23 cellular contexts compared by ENCODE assay signal in the genomic region with DNA sequence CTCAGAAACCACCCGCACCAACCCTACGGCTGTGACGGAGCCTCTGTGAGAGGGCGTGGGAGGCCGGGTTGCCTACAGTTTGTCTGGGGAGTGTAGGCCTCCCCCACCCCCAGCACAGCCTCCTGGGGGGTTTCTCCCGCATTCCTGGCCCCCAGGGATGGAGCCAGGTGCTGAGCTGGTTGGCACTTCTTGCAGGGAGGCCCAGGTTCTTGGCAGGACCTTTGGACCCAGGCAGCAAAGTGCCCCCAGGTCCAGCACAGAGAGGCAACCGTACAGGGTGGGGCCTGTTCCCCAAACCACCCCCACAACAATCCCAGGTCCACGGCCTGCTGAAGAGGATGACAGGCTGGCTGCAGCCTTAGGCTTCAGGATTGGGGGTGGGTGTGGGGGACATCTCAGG. TPM values are rescaled to one million over a fixed set of nuclear protein-coding genes. Genes with fewer than 3 reads are reported as not detected.
A peak's percentile ranks its signal among the peaks of the same experiment; 100 is the strongest.
DNase-seq lines count a peak whose midpoint lies in the region; ATAC-seq, FAIRE-seq and TF ChIP-seq lines count a peak whose summit lies in the region.
"Had no signal": no experiment of that assay in that cellular context is flagged by ENCODE, and none has a peak within 500 bp of the region (broad histone marks: within the 10 kb centered on the region; RNA-seq: fewer than 3 reads in every experiment).

No MANE protein-coding gene starts in this region.

- TF ChIP-seq CTCF in VCaP (conservative IDR thresholded peaks at IDR 0.05) (no peak), HepG2 (CRISPR knock-in tag; IDR thresholded peaks at IDR 0.05) (no peak), osteoblast (IDR thresholded peaks at IDR 0.05; ENCODE audit: extremely low read depth, low read depth, low read length) (no peak)

- in situ Hi-C loops in HepG2 (cut with HindIII; ENCODE audit: extremely low pct_ligation_motif_present, low pct_unique_long_range_greater_than_20kb), result no loop called here

- no TSS peak for BruUV-seq in HepG2 (replicated peaks; lab: Mats Ljungman, UMichigan)

- H3K36me3 ChIP-seq in HepG2 (replicated peaks in 1 of 2; ENCODE audit: control insufficient read depth in 1 of 2, insufficient read depth in 2 of 2, low read length in 2 of 2) (no peaks in the 10 kb centered on the region; a peak in 1 of 5 replicates), osteoblast (ENCODE audit: insufficient read depth, low read length) (no peaks in the 10 kb centered on the region)
- H3K36me3 ChIP-seq in effector memory CD4-positive, alpha-beta T cell (ENCODE audit: control insufficient read depth, insufficient read depth, low read length), result no peaks in the 10 kb centered on the region
- H3K36me3 ChIP-seq: BE2C had no signal

- H4K20me1 ChIP-seq in HepG2 (ENCODE audit: insufficient read depth, low read length) (no peaks in the 10 kb centered on the region), osteoblast (ENCODE audit: insufficient read depth, low read length) (peaks cover 8% of the 10 kb centered on the region)

- no peak overlapping the region for H3K9ac ChIP-seq in HepG2 (ENCODE audit: insufficient read depth, low read depth, low read length)
- H3K9ac ChIP-seq: GM23248 had no signal

- no peak for TF ChIP-seq POLR2A in HepG2 (IDR thresholded peaks at IDR 0.05; ENCODE audit: insufficient read depth in 1 of 2, low read depth in 2 of 2, low read length in 2 of 2)

- POLR2A ChIA-PET in HepG2 (lab: Yijun Ruan, JAX), result no interaction called here

- H3K27me3 Mint-ChIP-seq in activated T-cell treated with anti-CD3 and anti-CD28 coated beads, Interleukin-2, amount 50 U/mL, for 24 hours, result no peaks in the 10 kb centered on the region
- H3K27me3 Mint-ChIP-seq: CD4-positive, CD25-positive, alpha-beta regulatory T cell; CD8-positive, alpha-beta memory T cell had no signal

- H3K4me3 Mint-ChIP-seq in activated T-cell treated with anti-CD3 and anti-CD28 coated beads, Interleukin-2, amount 50 U/mL, for 24 hours, result no peak overlapping the region
- H3K4me3 Mint-ChIP-seq: CD4-positive, CD25-positive, alpha-beta regulatory T cell; CD8-positive, alpha-beta memory T cell had no signal

- CTCF ChIA-PET in HepG2 (lab: Yijun Ruan, JAX; ENCODE audit: low intra/inter-chr PET ratio, low total read pairs), result no interaction called here

- 85% methylated on average over 4 of the region's 8 CpGs for WGBS in HepG2 (ENCODE audit: low lambda C conversion rate)

- no peak for TF ChIP-seq RAD21 in HepG2 (CRISPR knock-in tag; IDR thresholded peaks at IDR 0.05)

- H3K27me3 ChIP-seq in HepG2 (ENCODE audit: control insufficient read depth in 1 of 2, insufficient read depth in 2 of 2, low read length in 2 of 2) (no peaks in the 10 kb centered on the region), osteoblast (ENCODE audit: insufficient read depth, low read length) (no peaks in the 10 kb centered on the region)
- no peaks in the 10 kb centered on the region for H3K27me3 ChIP-seq in effector memory CD4-positive, alpha-beta T cell (replicated peaks; ENCODE audit: control insufficient read depth, insufficient read depth, low read length, poor library complexity, severe bottlenecking)
- H3K27me3 ChIP-seq: BE2C had no signal

- TF ChIP-seq EP300 in HepG2 (IDR thresholded peaks at IDR 0.05; ENCODE audit: low read depth in 2 of 2, low read length in 2 of 2) (no peak), HepG2 (CRISPR knock-in tag; IDR thresholded peaks at IDR 0.05; ENCODE audit: borderline replicate concordance) (no peak)

- no peak overlapping the region for H3K27ac Mint-ChIP-seq in activated T-cell treated with anti-CD3 and anti-CD28 coated beads, Interleukin-2, amount 50 U/mL, for 24 hours
- H3K27ac Mint-ChIP-seq: CD4-positive, CD25-positive, alpha-beta regulatory T cell; CD8-positive, alpha-beta memory T cell had no signal

- no peak overlapping the region for H3K4me3 ChIP-seq in HepG2 (replicated peaks in 1 of 3; ENCODE audit: insufficient read depth in 1 of 3, low read depth in 2 of 3, low read length in 3 of 3)
- no peak overlapping the region for H3K4me3 ChIP-seq in osteoblast (ENCODE audit: insufficient read depth, low read length)
- H3K4me3 ChIP-seq in effector memory CD4-positive, alpha-beta T cell (ENCODE audit: insufficient read depth, low read depth, low read length, poor library complexity, severe bottlenecking), result no peak overlapping the region
- H3K4me3 ChIP-seq: GM12878, GM23248, K562 had no signal

- H3K4me1 ChIP-seq in HepG2 (ENCODE audit: insufficient read depth, low read length), result peaks cover 47% of the 10 kb centered on the region
- H3K4me1 ChIP-seq in osteoblast (ENCODE audit: insufficient read depth, low read length), result no peaks in the 10 kb centered on the region
- H3K4me1 ChIP-seq in effector memory CD4-positive, alpha-beta T cell (ENCODE audit: control insufficient read depth, insufficient read depth, low read length, poor library complexity, severe bottlenecking), result no peaks in the 10 kb centered on the region

- H3K9me3 Mint-ChIP-seq in activated T-cell treated with anti-CD3 and anti-CD28 coated beads, Interleukin-2, amount 50 U/mL, for 24 hours, result no peaks in the 10 kb centered on the region
- H3K9me3 Mint-ChIP-seq: CD4-positive, CD25-positive, alpha-beta regulatory T cell; CD8-positive, alpha-beta memory T cell had no signal

- H3K4me2 ChIP-seq in HepG2 (ENCODE audit: low read depth, low read length) (no peak overlapping the region), osteoblast (ENCODE audit: insufficient read depth, low read length) (no peak overlapping the region)

- no peaks in the 10 kb centered on the region for H3K36me3 Mint-ChIP-seq in activated T-cell treated with anti-CD3 and anti-CD28 coated beads, Interleukin-2, amount 50 U/mL, for 24 hours (ENCODE audit: low read depth)
- H3K36me3 Mint-ChIP-seq: CD8-positive, alpha-beta memory T cell had no signal

- peak overlapping the region; percentile 100 for H3K27ac ChIP-seq in VCaP
- H3K27ac ChIP-seq in HepG2 (ENCODE audit: extremely low read length, insufficient read depth, low read length), result no peak overlapping the region
- no peak overlapping the region for H3K27ac ChIP-seq in osteoblast (ENCODE audit: low read depth, low read length)
- H3K27ac ChIP-seq in effector memory CD4-positive, alpha-beta T cell (ENCODE audit: insufficient read depth, low read length, poor library complexity, severe bottlenecking), result no peak overlapping the region
- H3K27ac ChIP-seq: GM23248 had no signal

- intact Hi-C loops in HepG2 (cut with micrococcal nuclease; ENCODE audit: unreplicated experiment), result no loop called here

- H3K9me3 ChIP-seq in HepG2 (ENCODE audit: low read length) (no peaks in the 10 kb centered on the region), osteoblast (ENCODE audit: low read depth, low read length) (no peaks in the 10 kb centered on the region)
- H3K9me3 ChIP-seq in effector memory CD4-positive, alpha-beta T cell (ENCODE audit: control insufficient read depth, low read length), result no peaks in the 10 kb centered on the region
- H3K9me3 ChIP-seq: BE2C had no signal

- no peaks in the 10 kb centered on the region for H3K79me2 ChIP-seq in HepG2 (ENCODE audit: insufficient read depth, low read length)
- H3K79me2 ChIP-seq in osteoblast (ENCODE audit: insufficient read depth, low read length), result no peaks in the 10 kb centered on the region

- no peak overlapping the region for H2AFZ ChIP-seq in HepG2 (ENCODE audit: low read length)
- H2AFZ ChIP-seq in osteoblast (ENCODE audit: low read length), result no peak overlapping the region
- H2AFZ ChIP-seq: GM23248 had no signal

- FAIRE-seq in HepG2 (lab: Jason Lieb, UNC), result no peak
- FAIRE-seq: A204.1, GM12878, H54, K562 had no signal

- peaks cover 4% of the 10 kb centered on the region for H3K4me1 Mint-ChIP-seq in activated T-cell treated with anti-CD3 and anti-CD28 coated beads, Interleukin-2, amount 50 U/mL, for 24 hours (ENCODE audit: low read depth)
- H3K4me1 Mint-ChIP-seq: CD8-positive, alpha-beta memory T cell had no signal

- DNase-seq in HepG2 (ENCODE audit: low spot score) (no peak), osteoblast (ENCODE audit: insufficient read length, low spot score, missing footprints) (peak; percentile 82)
- DNase-seq in effector memory CD4-positive, alpha-beta T cell, result no peak
- no peak for DNase-seq in stimulated activated CD8-positive, alpha-beta memory T cell treated with anti-CD3 and anti-CD28 coated beads, Interleukin-4, amount 100 ng/mL, for 48 hours
- DNase-seq in activated T-cell treated with anti-CD3 and anti-CD28 coated beads, Interleukin-2, amount 50 U/mL, for 24 hours, result no peak
- DNase-seq: ACHN; BE2C; C1 segment of cervical spinal cord; CD4-positive, CD25-positive, alpha-beta regulatory T cell; CD8-positive, alpha-beta memory T cell; COR-L47; DMS 273 treated with DMSO at 0.1 percent for 48 hours; DMS53; DND-41; EL; GM23248; IMR-90 had no signal

- no peak for ATAC-seq in HepG2
- ATAC-seq: GM12878, HCT116, K562 had no signal

RNA-seq across cellular contexts. Expression of gene MACROD1, which starts 36.5 kb away (rescaled TPM):
- total RNA-seq in HepG2 (2016; rRNA removed; fragmentation: Illumina TruSeq; extraction: Trizol) (34.5 and 39.6 TPM in 2 replicates), osteoblast (17.7 TPM in 2 replicates)
- total RNA-seq in HepG2 (2016; cell fraction: cytosol; rRNA removed; fragmentation: Illumina TruSeq; extraction: Trizol; ENCODE audit: low read depth), result 23.6 and 29.7 TPM in 2 replicates
- 43.8 and 49.2 TPM in 2 replicates for total RNA-seq in HepG2 (2016; cell fraction: insoluble cytoplasmic fraction; rRNA removed; fragmentation: Illumina TruSeq; extraction: Trizol)
- 16.2 and 21.8 TPM in 2 replicates for total RNA-seq in HepG2 (2016; cell fraction: membrane; rRNA removed; fragmentation: Illumina TruSeq; extraction: Trizol)
- total RNA-seq in HepG2 (2016; cell fraction: nucleus; rRNA removed; fragmentation: Illumina TruSeq; extraction: Trizol), result 22.4 and 29.3 TPM in 2 replicates
- polyA plus RNA-seq in HepG2 (2011; rRNA removed), result 23.1 and 33.3 TPM in 2 replicates
- polyA plus RNA-seq in HepG2 (2011; cell fraction: cytosol; rRNA removed), result 25.3 and 42.0 TPM in 2 replicates
- 93.7 and 126 TPM in 2 replicates for polyA plus RNA-seq in HepG2 (2011; cell fraction: nucleus; rRNA removed)
- 18.7 and 29.0 TPM in 2 replicates for polyA plus RNA-seq in HepG2 (2012)
- polyA plus RNA-seq in HepG2 (2016; cell fraction: cytosol; fragmentation: Illumina TruSeq; extraction: Trizol; ENCODE audit: low read depth), result 25.1 and 25.8 TPM in 2 replicates
- 30.6 and 31.8 TPM in 2 replicates for polyA plus RNA-seq in HepG2 (2016; cell fraction: insoluble cytoplasmic fraction; fragmentation: Illumina TruSeq; extraction: Trizol; ENCODE audit: low read depth)
- polyA plus RNA-seq in HepG2 (2016; cell fraction: membrane; fragmentation: Illumina TruSeq; extraction: Trizol; ENCODE audit: low read depth), result 19.9 and 25.0 TPM in 2 replicates
- polyA plus RNA-seq in HepG2 (2016; cell fraction: nucleus; fragmentation: Illumina TruSeq; extraction: Trizol; ENCODE audit: insufficient read depth, low read depth), result 40.3 and 41.4 TPM in 2 replicates
- polyA minus RNA-seq in HepG2 (2011; rRNA and poly(A)+ RNA removed; ENCODE audit: low replicate concordance), result 8.3 and 13.1 TPM in 2 replicates
- 10.1 and 10.9 TPM in 2 replicates for polyA minus RNA-seq in HepG2 (2011; cell fraction: cytosol; rRNA and poly(A)+ RNA removed)
- polyA minus RNA-seq in HepG2 (2011; cell fraction: nucleus; rRNA and poly(A)+ RNA removed), result 17.8 and 21.0 TPM in 2 replicates

RNA-seq across cellular contexts. Expression of gene STIP1, which starts 56.6 kb away (rescaled TPM):
- 217 and 245 TPM in 2 replicates for total RNA-seq in HepG2 (2016; rRNA removed; fragmentation: Illumina TruSeq; extraction: Trizol)
- 46.5 and 48.4 TPM in 2 replicates for total RNA-seq in HepG2 (2016; cell fraction: cytosol; rRNA removed; fragmentation: Illumina TruSeq; extraction: Trizol; ENCODE audit: low read depth)
- 218 and 244 TPM in 2 replicates for total RNA-seq in HepG2 (2016; cell fraction: insoluble cytoplasmic fraction; rRNA removed; fragmentation: Illumina TruSeq; extraction: Trizol)
- 61.0 and 67.1 TPM in 2 replicates for total RNA-seq in HepG2 (2016; cell fraction: membrane; rRNA removed; fragmentation: Illumina TruSeq; extraction: Trizol)
- 112 and 121 TPM in 2 replicates for total RNA-seq in HepG2 (2016; cell fraction: nucleus; rRNA removed; fragmentation: Illumina TruSeq; extraction: Trizol)
- 81.1 and 83.3 TPM in 2 replicates for polyA plus RNA-seq in HepG2 (2011; rRNA removed)
- polyA plus RNA-seq in HepG2 (2011; cell fraction: cytosol; rRNA removed), result 91.1 and 93.1 TPM in 2 replicates
- polyA plus RNA-seq in HepG2 (2011; cell fraction: nucleus; rRNA removed), result 60.8 and 70.1 TPM in 2 replicates
- polyA plus RNA-seq in HepG2 (2012), result 137 and 145 TPM in 2 replicates
- 30.4 and 33.4 TPM in 2 replicates for polyA plus RNA-seq in HepG2 (2016; cell fraction: cytosol; fragmentation: Illumina TruSeq; extraction: Trizol; ENCODE audit: low read depth)
- polyA plus RNA-seq in HepG2 (2016; cell fraction: insoluble cytoplasmic fraction; fragmentation: Illumina TruSeq; extraction: Trizol; ENCODE audit: low read depth), result 276 and 284 TPM in 2 replicates
- polyA plus RNA-seq in HepG2 (2016; cell fraction: membrane; fragmentation: Illumina TruSeq; extraction: Trizol; ENCODE audit: low read depth), result 43.9 and 49.3 TPM in 2 replicates
- polyA plus RNA-seq in HepG2 (2016; cell fraction: nucleus; fragmentation: Illumina TruSeq; extraction: Trizol; ENCODE audit: insufficient read depth, low read depth), result 175 and 176 TPM in 2 replicates
- 195 and 711 TPM in 2 replicates for polyA minus RNA-seq in HepG2 (2011; rRNA and poly(A)+ RNA removed; ENCODE audit: low replicate concordance)
- 90.4 and 98.8 TPM in 2 replicates for polyA minus RNA-seq in HepG2 (2011; cell fraction: cytosol; rRNA and poly(A)+ RNA removed)
- 84.3 and 104 TPM in 2 replicates for polyA minus RNA-seq in HepG2 (2011; cell fraction: nucleus; rRNA and poly(A)+ RNA removed)
- 85.5 and 94.5 TPM in 2 replicates for total RNA-seq in osteoblast
